Comparison of ENCODE assay signal across 1 cellular context in genomic region chr6:64527899-64528298, GRCh38.
TF ChIP-seq lines count a peak whose summit lies in the region.

No MANE protein-coding gene starts in this region.

TF ChIP-seq in HepG2, 621 proteins besides CTCF, POLR2A, EP300 and RAD21 (continued from another document):
- no peak for TF ChIP-seq NR0B2 (CRISPR knock-in tag; IDR thresholded peaks at IDR 0.05)
- no peak for TF ChIP-seq HCFC1 (IDR thresholded peaks at IDR 0.05; ENCODE audit: low read depth, low read length)
TF ChIP-seq in HepG2: peak in this region for 2.
